Comparison of ENCODE assay signal across 1 cellular context in the genomic region with DNA sequence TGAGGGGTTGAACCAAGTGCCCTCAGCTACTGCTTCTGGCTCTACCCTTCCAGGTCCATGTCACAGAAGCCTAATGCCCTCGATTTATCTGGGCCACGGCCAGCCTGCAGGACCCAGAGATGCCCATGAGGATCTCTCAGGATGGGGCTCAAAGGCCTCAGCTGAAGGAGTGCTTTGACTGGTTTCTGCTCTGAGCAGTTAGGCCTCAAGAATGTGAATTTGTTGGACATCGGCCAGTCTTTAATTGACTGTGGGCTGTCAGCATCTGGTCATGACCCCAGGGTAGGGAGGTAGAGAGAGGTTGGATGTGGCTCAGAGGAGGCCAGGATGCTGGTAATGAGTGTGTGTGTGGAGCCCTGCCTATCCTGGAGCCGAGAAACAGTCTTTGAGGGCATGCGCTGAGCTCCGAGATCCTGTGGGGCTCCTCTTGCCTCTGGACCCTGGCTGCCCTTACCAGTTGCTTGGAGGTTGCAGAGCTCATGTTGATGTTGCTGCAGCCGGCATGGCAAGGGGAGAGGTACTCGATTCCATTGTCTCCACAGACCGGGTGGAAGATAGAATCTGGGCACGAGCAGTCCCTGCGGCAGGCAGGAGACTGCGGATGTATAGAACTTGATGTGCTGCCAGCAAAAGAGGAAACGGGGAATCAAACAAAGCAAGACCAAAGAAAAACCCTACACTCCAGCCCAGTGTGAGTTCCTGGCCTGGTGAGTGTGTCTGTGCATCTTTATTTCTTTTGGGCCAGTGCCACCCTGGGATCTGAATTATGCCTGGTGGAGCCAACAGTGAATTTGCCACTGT.
TF ChIP-seq lines count a peak whose summit lies in the region.

No MANE protein-coding gene starts in this region.

TF ChIP-seq in SK-N-SH, 30 proteins besides CTCF, POLR2A, EP300 and RAD21 (continued from another document):
- peak; percentile 28; the same call in 1 of the 2 replicates for TF ChIP-seq MEF2A (IDR thresholded peaks at IDR 0.05; ENCODE audit: borderline replicate concordance, low read depth)
- no peak for TF ChIP-seq FOXJ3 (CRISPR knock-in tag; IDR thresholded peaks at IDR 0.05)
- TF ChIP-seq, protein P1, sequence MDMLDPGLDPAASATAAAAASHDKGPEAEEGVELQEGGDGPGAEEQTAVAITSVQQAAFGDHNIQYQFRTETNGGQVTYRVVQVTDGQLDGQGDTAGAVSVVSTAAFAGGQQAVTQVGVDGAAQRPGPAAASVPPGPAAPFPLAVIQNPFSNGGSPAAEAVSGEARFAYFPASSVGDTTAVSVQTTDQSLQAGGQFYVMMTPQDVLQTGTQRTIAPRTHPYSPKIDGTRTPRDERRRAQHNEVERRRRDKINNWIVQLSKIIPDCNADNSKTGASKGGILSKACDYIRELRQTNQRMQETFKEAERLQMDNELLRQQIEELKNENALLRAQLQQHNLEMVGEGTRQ (IDR thresholded peaks at IDR 0.05; ENCODE audit: borderline replicate concordance, low read depth, low read length) = no peak
- TF ChIP-seq TCF12 (IDR thresholded peaks at IDR 0.05) = peak; percentile 85
- TF ChIP-seq, protein P2, sequence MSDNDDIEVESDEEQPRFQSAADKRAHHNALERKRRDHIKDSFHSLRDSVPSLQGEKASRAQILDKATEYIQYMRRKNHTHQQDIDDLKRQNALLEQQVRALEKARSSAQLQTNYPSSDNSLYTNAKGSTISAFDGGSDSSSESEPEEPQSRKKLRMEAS (IDR thresholded peaks at IDR 0.05; ENCODE audit: low read depth) = peak; percentile 69
- TF ChIP-seq, protein P3, sequence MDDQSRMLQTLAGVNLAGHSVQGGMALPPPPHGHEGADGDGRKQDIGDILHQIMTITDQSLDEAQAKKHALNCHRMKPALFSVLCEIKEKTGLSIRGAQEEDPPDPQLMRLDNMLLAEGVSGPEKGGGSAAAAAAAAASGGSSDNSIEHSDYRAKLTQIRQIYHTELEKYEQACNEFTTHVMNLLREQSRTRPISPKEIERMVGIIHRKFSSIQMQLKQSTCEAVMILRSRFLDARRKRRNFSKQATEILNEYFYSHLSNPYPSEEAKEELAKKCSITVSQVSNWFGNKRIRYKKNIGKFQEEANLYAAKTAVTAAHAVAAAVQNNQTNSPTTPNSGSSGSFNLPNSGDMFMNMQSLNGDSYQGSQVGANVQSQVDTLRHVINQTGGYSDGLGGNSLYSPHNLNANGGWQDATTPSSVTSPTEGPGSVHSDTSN (IDR thresholded peaks at IDR 0.05) = peak; percentile 84
- peak; percentile 32; the same call in 1 of the 2 replicates for TF ChIP-seq POLR2AphosphoS5 (IDR thresholded peaks at IDR 0.05; ENCODE audit: low read depth, low read length)
- TF ChIP-seq RFX5 (IDR thresholded peaks at IDR 0.05; ENCODE audit: low read length) = no peak
- TF ChIP-seq SMC3 (IDR thresholded peaks at IDR 0.05; ENCODE audit: low read depth, low read length) = no peak
- TF ChIP-seq NFIC (IDR thresholded peaks at IDR 0.05; ENCODE audit: borderline replicate concordance) = peak; percentile 95
- TF ChIP-seq, protein P4, sequence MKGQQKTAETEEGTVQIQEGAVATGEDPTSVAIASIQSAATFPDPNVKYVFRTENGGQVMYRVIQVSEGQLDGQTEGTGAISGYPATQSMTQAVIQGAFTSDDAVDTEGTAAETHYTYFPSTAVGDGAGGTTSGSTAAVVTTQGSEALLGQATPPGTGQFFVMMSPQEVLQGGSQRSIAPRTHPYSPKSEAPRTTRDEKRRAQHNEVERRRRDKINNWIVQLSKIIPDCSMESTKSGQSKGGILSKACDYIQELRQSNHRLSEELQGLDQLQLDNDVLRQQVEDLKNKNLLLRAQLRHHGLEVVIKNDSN (IDR thresholded peaks at IDR 0.05; ENCODE audit: borderline replicate concordance, low read depth) = 0 out of 2 replicates have a peak, but pooled peaks have one; percentile 19
- TF ChIP-seq RCOR1 (IDR thresholded peaks at IDR 0.05; ENCODE audit: low read length) = no peak
